1 cellular context compared by ENCODE assay signal in the genomic region with DNA sequence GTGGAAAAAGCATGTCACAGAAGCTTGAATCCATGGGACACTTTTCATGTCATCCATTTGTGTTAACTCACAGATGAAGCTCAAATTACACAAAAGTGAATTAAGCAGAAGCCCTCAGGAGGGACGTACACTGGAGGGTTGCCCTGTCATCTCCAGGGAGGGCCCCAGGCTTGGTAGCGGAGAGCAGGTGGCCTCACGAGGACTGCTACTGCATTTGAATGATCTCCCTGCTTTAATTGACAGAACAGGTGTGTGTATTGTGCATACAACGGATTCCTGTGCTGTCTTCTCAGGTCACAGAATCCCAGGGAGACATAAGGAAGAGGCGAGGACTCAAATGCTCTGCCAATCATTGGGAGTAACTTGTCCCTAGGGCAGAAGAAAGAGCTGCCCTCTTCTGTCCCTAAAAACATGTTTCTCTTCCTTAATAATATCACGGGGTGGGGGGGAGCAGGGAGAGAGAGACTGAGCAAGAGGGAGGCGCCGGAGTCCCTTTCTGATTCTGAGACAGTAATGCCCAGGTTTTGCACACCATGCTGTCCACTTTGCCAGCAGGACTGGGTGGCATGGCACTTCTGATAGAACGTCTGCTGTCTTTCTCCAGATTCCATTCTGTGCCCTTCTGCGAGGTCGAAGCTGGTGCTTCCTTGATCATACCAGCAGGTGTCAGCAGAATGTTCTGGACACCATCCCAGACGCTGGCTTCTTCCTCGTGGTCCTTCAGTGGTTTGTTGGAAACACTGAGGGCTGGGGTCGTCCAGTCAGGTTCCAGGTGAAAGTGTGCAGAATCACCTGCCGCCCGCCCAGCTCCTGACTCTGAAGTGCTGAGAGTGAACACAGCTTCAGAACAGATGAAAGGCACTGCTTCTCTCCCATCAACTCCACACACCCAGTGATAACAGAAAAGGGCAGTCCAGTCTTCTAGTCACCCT.
TF ChIP-seq lines count a peak whose summit lies in the region.

No MANE protein-coding gene starts in this region.

TF ChIP-seq in H1, 55 proteins besides CTCF, POLR2A, EP300 and RAD21:
- TF ChIP-seq NRF1 (IDR thresholded peaks at IDR 0.05; ENCODE audit: low read depth, low read length) (no peak), TAF7 (optimal IDR thresholded peaks at IDR 0.05; ENCODE audit: borderline replicate concordance, low read depth, low read length) (no peak), SUZ12 (IDR thresholded peaks at IDR 0.05; ENCODE audit: low read length) (no peak), SP2 (IDR thresholded peaks at IDR 0.05; ENCODE audit: low read length) (no peak)
- TF ChIP-seq, protein P1, sequence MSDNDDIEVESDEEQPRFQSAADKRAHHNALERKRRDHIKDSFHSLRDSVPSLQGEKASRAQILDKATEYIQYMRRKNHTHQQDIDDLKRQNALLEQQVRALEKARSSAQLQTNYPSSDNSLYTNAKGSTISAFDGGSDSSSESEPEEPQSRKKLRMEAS (IDR thresholded peaks at IDR 0.05) = peak; percentile 55; the same call in 1 of the 2 replicates
